Comparison of ENCODE assay signal across 1 cellular context in genomic region chr7:103540986-103541385, GRCh38.
TF ChIP-seq lines count a peak whose summit lies in the region.

No MANE protein-coding gene starts in this region.

TF ChIP-seq in IMR-90, 13 proteins besides CTCF, POLR2A, EP300 and RAD21 (continued from another document):
- no peak for TF ChIP-seq ELK1 (IDR thresholded peaks at IDR 0.05; ENCODE audit: borderline replicate concordance, low read depth, low read length)
- no peak for TF ChIP-seq BHLHE40 (IDR thresholded peaks at IDR 0.05; ENCODE audit: low read depth, low read length)
- TF ChIP-seq NFE2L2 (IDR thresholded peaks at IDR 0.05; ENCODE audit: low read depth, low read length), result no peak
- no peak for TF ChIP-seq USF2 (IDR thresholded peaks at IDR 0.05; ENCODE audit: low read depth, low read length)
- no peak for TF ChIP-seq FOS (IDR thresholded peaks at IDR 0.05; ENCODE audit: low read depth, low read length)
- TF ChIP-seq CHD1 (IDR thresholded peaks at IDR 0.05; ENCODE audit: low read depth, low read length), result no peak
- no peak for TF ChIP-seq MXI1 (IDR thresholded peaks at IDR 0.05; ENCODE audit: borderline replicate concordance, low read depth, low read length)
- no peak for TF ChIP-seq MAFK (IDR thresholded peaks at IDR 0.05; ENCODE audit: low read depth, low read length)
TF ChIP-seq in IMR-90: peak in this region for 0.
